Comparison of ENCODE assay signal across 8 cellular contexts in the genomic region with DNA sequence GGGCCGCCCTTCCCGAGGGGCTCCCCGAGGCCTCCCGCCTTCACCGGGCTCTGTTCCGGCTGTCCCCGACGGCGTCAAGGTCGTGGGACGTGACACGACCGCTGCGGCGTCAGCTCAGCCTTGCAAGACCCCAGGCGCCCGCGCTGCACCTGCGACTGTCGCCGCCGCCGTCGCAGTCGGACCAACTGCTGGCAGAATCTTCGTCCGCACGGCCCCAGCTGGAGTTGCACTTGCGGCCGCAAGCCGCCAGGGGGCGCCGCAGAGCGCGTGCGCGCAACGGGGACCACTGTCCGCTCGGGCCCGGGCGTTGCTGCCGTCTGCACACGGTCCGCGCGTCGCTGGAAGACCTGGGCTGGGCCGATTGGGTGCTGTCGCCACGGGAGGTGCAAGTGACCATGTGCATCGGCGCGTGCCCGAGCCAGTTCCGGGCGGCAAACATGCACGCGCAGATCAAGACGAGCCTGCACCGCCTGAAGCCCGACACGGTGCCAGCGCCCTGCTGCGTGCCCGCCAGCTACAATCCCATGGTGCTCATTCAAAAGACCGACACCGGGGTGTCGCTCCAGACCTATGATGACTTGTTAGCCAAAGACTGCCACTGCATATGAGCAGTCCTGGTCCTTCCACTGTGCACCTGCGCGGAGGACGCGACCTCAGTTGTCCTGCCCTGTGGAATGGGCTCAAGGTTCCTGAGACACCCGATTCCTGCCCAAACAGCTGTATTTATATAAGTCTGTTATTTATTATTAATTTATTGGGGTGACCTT. TPM values are rescaled to one million over a fixed set of nuclear protein-coding genes. Genes with fewer than 3 reads are reported as not detected.
DNase-seq lines count a peak whose midpoint lies in the region; ATAC-seq and TF ChIP-seq lines count a peak whose summit lies in the region.

No MANE protein-coding gene starts in this region.

- peak; percentile 70 for DNase-seq in CMK (ENCODE audit: low read depth)
- DNase-seq in Peyer's patch: peak; percentile 77 to 94 (median 91)
- DNase-seq in activated T-helper 9 cell treated with anti-CD3 and anti-CD28 coated beads, Interleukin-2, amount 50 U/mL, for 16 hours (ENCODE audit: low read depth): peak; percentile 71
- DNase-seq in germinal center (ENCODE audit: low spot score): peak; percentile 91
- no peak for DNase-seq in omental fat pad (ENCODE audit: low spot score)
- DNase-seq in thoracic aorta (ENCODE audit: low spot score): peak; percentile 40

- WGBS in HUES64: 19% methylated on average over 73 of the region's 74 CpGs

- H3K27ac ChIP-seq in HUES64 (ENCODE audit: low read depth, low read length): no peak overlapping the region
- H3K27ac ChIP-seq in Peyer's patch: peak overlapping the region; percentile 35 to 79 (median 68)
- H3K27ac ChIP-seq in thoracic aorta: peak overlapping the region in 1 of 2 donors; percentile 37

- H3K27me3 ChIP-seq in HUES64 (ENCODE audit: insufficient read depth, low read length) (peaks cover 25% of the 10 kb centered on the region), Peyer's patch (no peaks in the 10 kb centered on the region), thoracic aorta (replicated peaks; ENCODE audit: insufficient read depth) (no peaks in the 10 kb centered on the region)

- H3K9me3 ChIP-seq in HUES64 (ENCODE audit: insufficient read depth, low read depth, low read length) (no peaks in the 10 kb centered on the region), Peyer's patch (no peaks in the 10 kb centered on the region), thoracic aorta (no peaks in the 10 kb centered on the region)

- TF ChIP-seq CTCF in Peyer's patch (IDR thresholded peaks at IDR 0.05) (peak; percentile 99 to 100 (median 99)), omental fat pad (IDR thresholded peaks at IDR 0.05) (peak in 2 of 3 donors; percentile 93 to 95), thoracic aorta (IDR thresholded peaks at IDR 0.05) (peak; percentile 100)

- peaks cover 6% of the 10 kb centered on the region; the same call in 1 of the 2 replicates for H3K4me1 ChIP-seq in HUES64 (ENCODE audit: insufficient read depth, low read length)
- H3K4me1 ChIP-seq in Peyer's patch: peaks cover 5 to 23% (median 9%) of the 10 kb centered on the region in 4 donors
- H3K4me1 ChIP-seq in thoracic aorta (ENCODE audit: control insufficient read depth in 1 of 2, low read depth in 2 of 2): peaks cover 3 to 21% of the 10 kb centered on the region in 2 donors

- peak; percentile 48 to 51 for TF ChIP-seq POLR2A in Peyer's patch (IDR thresholded peaks at IDR 0.05)

- no peak overlapping the region; the same call in 1 of the 2 replicates for H3K9ac ChIP-seq in HUES64 (ENCODE audit: low read depth, low read length)

- H3K4me3 ChIP-seq in HUES64 (ENCODE audit: low read length): peak overlapping the region; percentile 38
- H3K4me3 ChIP-seq in Peyer's patch: peak overlapping the region; percentile 29 to 61 (median 46)
- peak overlapping the region; percentile 67 for H3K4me3 ChIP-seq in thoracic aorta

- peak; percentile 63 for ATAC-seq in GM19438 (IDR thresholded peaks at IDR 0.05; ENCODE audit: low read depth, unreplicated experiment)
- peak; percentile 84 for ATAC-seq in omental fat pad (ENCODE audit: low FRiP score)
- no peak for ATAC-seq in thoracic aorta (ENCODE audit: insufficient number of reproducible peaks, low FRiP score, low read depth)

- no peaks in the 10 kb centered on the region for H3K36me3 ChIP-seq in HUES64 (ENCODE audit: insufficient read depth, low read length)
- H3K36me3 ChIP-seq in Peyer's patch: no peaks in the 10 kb centered on the region
- H3K36me3 ChIP-seq in thoracic aorta: no peaks in the 10 kb centered on the region

RNA-seq across cellular contexts. Expression of gene GDF15, which starts 2.6 kb away (rescaled TPM):
- 3.7 TPM for polyA plus RNA-seq in HUES64 (2013, experiment 1 of 2)
- polyA plus RNA-seq in HUES64 (2013, experiment 2 of 2): 4.2 TPM
- 10 to 100 TPM in 1 of 4 donors, 1 to 10 TPM in 3; 6.8 to 11.6 (median 9.0) TPM for total RNA-seq in Peyer's patch
- total RNA-seq in omental fat pad: 1 to 10 TPM; 1.9 to 4.6 (median 3.0) TPM
- total RNA-seq in thoracic aorta: 10 to 100 TPM in 1 of 2 donors, 1 to 10 TPM in 1; 2.3 to 25.5 TPM

RNA-seq across cellular contexts. Expression of gene LRRC25, which starts 8.9 kb away (rescaled TPM):
- polyA plus RNA-seq in HUES64 (2013, experiment 1 of 2): 0.10 TPM
- polyA plus RNA-seq in HUES64 (2013, experiment 2 of 2): not detected
- total RNA-seq in Peyer's patch (1 to 10 TPM; 2.5 to 4.2 (median 3.6) TPM), omental fat pad (10 to 100 TPM; 11.8 to 37.2 (median 28.8) TPM), thoracic aorta (10 to 100 TPM; 18.7 to 30.3 TPM)

RNA-seq across cellular contexts. Expression of gene SSBP4, which starts 30.7 kb away (rescaled TPM):
- polyA plus RNA-seq in HUES64 (2013, experiment 1 of 2): 35.2 TPM
- polyA plus RNA-seq in HUES64 (2013, experiment 2 of 2): 53.3 TPM
- total RNA-seq in Peyer's patch (10 to 100 TPM; 34.0 to 85.8 (median 39.9) TPM), omental fat pad (10 to 100 TPM; 29.9 to 62.9 (median 43.7) TPM), thoracic aorta (10 to 100 TPM; 87.7 to 94.9 TPM)

RNA-seq across cellular contexts. Expression of gene PGPEP1, which starts 48.1 kb away (rescaled TPM):
- 12.6 TPM for polyA plus RNA-seq in HUES64 (2013, experiment 1 of 2)
- polyA plus RNA-seq in HUES64 (2013, experiment 2 of 2): 15.8 TPM
- total RNA-seq in Peyer's patch (100 to 1,000 TPM in 1 of 4 donors, 10 to 100 TPM in 3; 45.4 to 138 (median 89.2) TPM), omental fat pad (10 to 100 TPM; 15.6 to 25.2 (median 18.0) TPM), thoracic aorta (10 to 100 TPM; 23.7 TPM)

RNA-seq across cellular contexts. Expression of gene ISYNA1, which starts 49.4 kb away (rescaled TPM):
- polyA plus RNA-seq in HUES64 (2013, experiment 1 of 2): 136 TPM
- 178 TPM for polyA plus RNA-seq in HUES64 (2013, experiment 2 of 2)
- total RNA-seq in Peyer's patch: 10 to 100 TPM in 3 of 4 donors, 1 to 10 TPM in 1; 5.3 to 26.4 (median 14.0) TPM
- total RNA-seq in omental fat pad: 10 to 100 TPM; 20.0 to 36.7 (median 29.8) TPM
- total RNA-seq in thoracic aorta: 100 to 1,000 TPM in 1 of 2 donors, 10 to 100 TPM in 1; 60.9 to 143 TPM
